ENCODE assay signal across 8 cellular contexts in the genomic region with DNA sequence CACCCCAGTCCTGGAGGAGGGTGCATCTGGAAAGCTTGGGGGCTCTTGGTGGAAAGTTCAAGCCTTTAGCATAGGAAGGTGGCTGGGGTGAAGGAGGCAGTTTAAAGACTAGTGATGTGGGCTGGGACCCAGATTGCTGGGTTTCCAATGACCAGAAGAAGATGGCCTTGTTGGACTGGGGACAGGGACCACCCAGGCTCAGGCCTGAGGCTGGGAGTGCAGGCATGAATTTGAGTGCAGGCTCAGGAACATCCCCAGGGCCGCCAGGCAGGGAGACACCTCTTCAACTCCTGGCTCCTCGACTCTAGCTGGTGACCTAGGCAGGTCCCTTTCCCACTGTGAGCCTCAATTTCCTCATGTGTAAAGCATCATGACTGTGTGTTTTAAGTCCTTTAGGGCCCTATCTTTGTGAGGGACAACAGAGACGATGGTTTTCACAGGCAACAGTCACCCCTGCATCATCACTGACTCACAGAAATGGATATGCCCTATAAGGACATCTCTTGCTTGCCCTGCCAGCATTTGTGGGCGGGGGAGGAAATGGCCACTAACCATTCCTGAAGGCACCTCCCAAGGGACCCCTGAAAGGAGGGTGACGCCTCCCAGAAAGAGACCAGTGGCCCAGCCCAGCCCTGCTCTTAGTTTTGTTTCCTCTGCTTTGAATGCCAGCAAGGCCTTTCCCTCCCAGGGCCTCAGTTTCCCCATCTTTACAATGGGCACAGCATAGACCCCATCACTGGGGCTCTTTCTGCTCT. TPM values are rescaled to one million over a fixed set of nuclear protein-coding genes. Genes with fewer than 3 reads are reported as not detected.
DNase-seq lines count a peak whose midpoint lies in the region; ATAC-seq and TF ChIP-seq lines count a peak whose summit lies in the region.

No MANE protein-coding gene starts in this region.

- POLR2A ChIA-PET in AG04450 (lab: Yijun Ruan, JAX), result no interaction called here
- POLR2A ChIA-PET in HEK293T (lab: Yijun Ruan, JAX), result interaction anchor here (1.2 kb wide), 1 partner anchor 11 kb away, joined by 4 read pairs; a partner anchor contains a TSS

- peaks cover 75% of the 10 kb centered on the region for H3K4me1 Mint-ChIP-seq in memory B cell

- TF ChIP-seq CTCF in AG04450 (IDR thresholded peaks at IDR 0.05; ENCODE audit: low read depth, low read length), result no peak
- no peak for TF ChIP-seq CTCF in astrocyte of the spinal cord (IDR thresholded peaks at IDR 0.05; ENCODE audit: low read depth, low read length)

- in situ Hi-C loops in astrocyte of the spinal cord (cut with HindIII; ENCODE audit: low sequenced_read_pairs), result no loop called here

- H3K9me3 Mint-ChIP-seq in memory B cell, result no peaks in the 10 kb centered on the region

- no peaks in the 10 kb centered on the region for H3K9me3 ChIP-seq in AG04450 (ENCODE audit: control insufficient read depth, insufficient read depth, low read length)

- H3K27me3 Mint-ChIP-seq in memory B cell, result no peaks in the 10 kb centered on the region

- H3K4me3 Mint-ChIP-seq in memory B cell, result peak overlapping the region; percentile 71

- H3K27ac ChIP-seq in AG04450 (ENCODE audit: low read depth, low read length), result peak overlapping the region; percentile 83

- CTCF ChIA-PET in AG04450 (lab: Charles Lee) (no interaction called here), HEK293T (lab: Yijun Ruan, JAX) (no interaction called here)

- no peaks in the 10 kb centered on the region for H3K27me3 ChIP-seq in AG04450 (ENCODE audit: control insufficient read depth, insufficient read depth, low read length)

- peaks cover 20% of the 10 kb centered on the region for H3K36me3 Mint-ChIP-seq in memory B cell

- DNase-seq in AG04450 (ENCODE audit: low read depth, low spot score) (peak; percentile 54), NCI-H226 (peak; percentile 37), astrocyte of the spinal cord (ENCODE audit: low read depth, low spot score) (peak; percentile 94), memory B cell (ENCODE audit: low spot score in 2 of 2) (no peak), cerebellar nuclear complex (lab: John Stamatoyannopoulos, UW) (no peak), HEK293T (ENCODE audit: extremely low spot score) (no peak)

- ATAC-seq in GM19468 (IDR thresholded peaks at IDR 0.05; ENCODE audit: extremely low read depth, unreplicated experiment) (peak; percentile 41), memory B cell (ENCODE audit: low read depth) (peak; percentile 26), GM21528 (IDR thresholded peaks at IDR 0.05; ENCODE audit: low FRiP score, unreplicated experiment) (no peak)

- H3K27ac Mint-ChIP-seq in memory B cell, result peak overlapping the region; percentile 92

- no peak overlapping the region for H3K4me3 ChIP-seq in AG04450 (ENCODE audit: low read depth, low read length)
- no peak overlapping the region for H3K4me3 ChIP-seq in astrocyte of the spinal cord (ENCODE audit: low read depth, low read length)

TF ChIP-seq in HEK293T, 16 proteins besides CTCF, POLR2A, EP300 and RAD21:
- no peak for TF ChIP-seq ELF4 (IDR thresholded peaks at IDR 0.05)
- no peak for TF ChIP-seq FOXK2 (IDR thresholded peaks at IDR 0.05)
- no peak for TF ChIP-seq NFRKB (IDR thresholded peaks at IDR 0.05)

RNA-seq across cellular contexts. Expression of a gene that starts 11.1 kb away (rescaled TPM):
- 9.2 and 13.1 TPM in 2 replicates for polyA plus RNA-seq in AG04450 (2011; rRNA removed)
- polyA minus RNA-seq in AG04450 (2011; rRNA and poly(A)+ RNA removed), result 37.2 and 38.1 TPM in 2 replicates

RNA-seq across cellular contexts. Expression of a gene that starts 38.7 kb away (rescaled TPM):
- 0.09 and 0.17 TPM in 2 replicates for polyA plus RNA-seq in AG04450 (2011; rRNA removed)
- not detected in 2 replicates for polyA minus RNA-seq in AG04450 (2011; rRNA and poly(A)+ RNA removed)

Comparison
In these comparisons a context has a peak if more than half of its experiments do, and no peak if none do; other contexts are left out.
1. DNase-seq: peak in AG04450 (single experiment), NCI-H226 (single experiment) and astrocyte of the spinal cord (single experiment); none in memory B cell (0 of 2), cerebellar nuclear complex (0 of 2) and HEK293T (single experiment).